22 cellular contexts compared by ENCODE assay signal in the genomic region with DNA sequence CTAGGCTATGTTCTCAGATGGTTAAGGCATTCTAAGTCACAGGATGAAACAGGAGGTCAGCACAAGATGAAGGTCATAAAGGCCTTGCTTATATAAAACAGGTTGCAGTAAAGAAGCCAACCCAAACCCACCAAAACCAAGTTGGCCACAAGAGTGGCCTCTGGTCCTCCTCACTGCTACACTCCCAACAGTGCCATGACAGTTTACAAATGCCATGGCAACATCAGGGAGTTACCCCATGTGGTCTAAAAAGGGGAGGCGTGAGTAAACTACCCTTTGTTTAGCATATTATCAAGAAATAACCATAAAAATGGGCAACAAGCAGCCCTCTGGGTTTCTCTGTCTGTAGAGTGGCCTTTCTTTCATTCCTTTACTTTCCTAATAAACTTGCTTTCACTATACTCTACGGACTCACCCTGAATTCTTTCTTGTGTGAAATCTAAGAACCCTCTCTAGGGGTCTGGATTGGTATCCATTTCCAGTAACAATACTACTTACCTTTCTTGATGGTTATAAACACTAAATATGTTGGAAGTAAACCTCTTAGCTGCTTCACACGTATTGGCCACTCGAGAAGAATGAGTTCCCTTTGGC.
"Had no signal": no experiment of that assay in that cellular context is flagged by ENCODE, and none has a peak within 500 bp of the region (broad histone marks: within the 10 kb centered on the region; RNA-seq: fewer than 3 reads in every experiment).

No MANE protein-coding gene starts in this region.

- DNase-seq: IMR-90, Karpas-422, KG1, MG63, NCI-H1092, NCI-H1105 treated with DMSO at 0.1 percent for 48 hours, NCI-H1417 treated with DMSO at 0.1 percent for 48 hours, NCI-H146, NCI-H1694 treated with DMSO at 0.1 percent for 48 hours, NCI-H2029, NCI-H2081 treated with DMSO at 0.1 percent for 48 hours, NCI-H2171, NCI-H226, NCI-H446, NCI-H510A, NCI-H524 treated with DMSO at 0.1 percent for 48 hours, NCI-H774, RPMI8226, SHP77, SK-N-SH had no signal

- H3K9me3 ChIP-seq: MG63, SK-N-SH had no signal

- H3K36me3 ChIP-seq: MG63 had no signal

- H3K27me3 ChIP-seq: MG63 had no signal

- H3K4me2 ChIP-seq: SK-N-SH had no signal

- H3K4me3 ChIP-seq: MG63 had no signal

- H3K9ac ChIP-seq: SK-N-SH had no signal

- FAIRE-seq: HepG2, RCC 7860 had no signal
